In the genomic region with DNA sequence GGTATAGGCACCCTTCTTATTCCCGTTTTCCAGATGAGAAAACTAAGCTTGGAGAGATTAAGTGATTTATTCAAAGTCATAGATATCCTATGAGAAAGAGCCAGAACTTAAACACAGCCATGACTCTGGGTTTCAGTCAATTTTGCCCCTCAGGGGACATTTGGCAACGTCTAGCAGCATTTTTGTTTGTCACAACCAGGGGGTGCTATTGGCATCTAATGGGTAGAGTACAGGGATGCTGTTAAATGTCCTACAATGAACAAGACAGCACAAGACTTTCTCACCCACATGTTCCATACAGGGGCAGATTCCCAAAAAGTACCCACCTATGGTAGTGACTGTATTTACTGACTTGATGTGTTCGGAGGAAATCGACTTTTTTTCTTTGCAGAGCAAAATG, we compare ENCODE assay signal across 8 cellular contexts. TPM values are rescaled to one million over a fixed set of nuclear protein-coding genes. Genes with fewer than 3 reads are reported as not detected.
DNase-seq lines count a peak whose midpoint lies in the region; ATAC-seq and TF ChIP-seq lines count a peak whose summit lies in the region.

No MANE protein-coding gene starts in this region.

- H3K27ac Mint-ChIP-seq in chondrocyte (ENCODE audit: unreplicated experiment), result no peak overlapping the region

- peaks cover 61% of the 10 kb centered on the region for H3K27me3 Mint-ChIP-seq in chondrocyte (ENCODE audit: low read depth)

- H3K36me3 Mint-ChIP-seq in chondrocyte (ENCODE audit: low read depth), result no peaks in the 10 kb centered on the region

- ATAC-seq in HG03378 (IDR thresholded peaks at IDR 0.05; ENCODE audit: unreplicated experiment), result no peak

- H3K9me3 Mint-ChIP-seq in chondrocyte (ENCODE audit: low read depth), result no peaks in the 10 kb centered on the region

- no peaks in the 10 kb centered on the region for H3K4me1 Mint-ChIP-seq in chondrocyte (ENCODE audit: low read depth)

- peak; percentile 68 for DNase-seq in NCI-H1436 (lab: John Stamatoyannopoulos, UW)
- DNase-seq in NCI-H1436 treated with DMSO at 0.1 percent for 48 hours (lab: John Stamatoyannopoulos, UW), result no peak
- DNase-seq in NCI-H2029 treated with DMSO at 0.1 percent for 48 hours (lab: John Stamatoyannopoulos, UW), result peak; percentile 20
- DNase-seq in chondrocyte (ENCODE audit: low spot score), result no peak
- DNase-seq in renal cortical epithelial cell (ENCODE audit: low read depth), result peak; percentile 69
- no peak for DNase-seq in activated effector memory CD4-positive, alpha-beta T cell treated with anti-CD3 and anti-CD28 coated beads, Interleukin-2, amount 50 U/mL, for 16 hours
- no peak for DNase-seq in epidermal melanocyte (ENCODE audit: insufficient read length, low spot score)

- TF ChIP-seq CTCF in chondrocyte (IDR thresholded peaks at IDR 0.05), result peak; percentile 78

- no peak overlapping the region for H3K4me3 Mint-ChIP-seq in chondrocyte (ENCODE audit: unreplicated experiment)

RNA-seq across cellular contexts. Expression of a gene that starts 4.8 kb away (rescaled TPM):
- total RNA-seq in chondrocyte, result 0.12 to 3.1 TPM (median 1.6 TPM) in 3 replicates
- total RNA-seq in renal cortical epithelial cell, result 21.2 and 21.3 TPM in 2 replicates

Comparison
In these comparisons a context has a peak if more than half of its experiments do, and no peak if none do; other contexts are left out.
1. DNase-seq: peak in NCI-H1436 (single experiment), NCI-H2029 treated with DMSO at 0.1 percent for 48 hours (single experiment) and renal cortical epithelial cell (single experiment); none in NCI-H1436 treated with DMSO at 0.1 percent for 48 hours (single experiment), chondrocyte (single experiment), activated effector memory CD4-positive, alpha-beta T cell treated with anti-CD3 and anti-CD28 coated beads, Interleukin-2, amount 50 U/mL, for 16 hours (single experiment) and epidermal melanocyte (single experiment).